ENCODE assay signal across 1 cellular context in the genomic region with DNA sequence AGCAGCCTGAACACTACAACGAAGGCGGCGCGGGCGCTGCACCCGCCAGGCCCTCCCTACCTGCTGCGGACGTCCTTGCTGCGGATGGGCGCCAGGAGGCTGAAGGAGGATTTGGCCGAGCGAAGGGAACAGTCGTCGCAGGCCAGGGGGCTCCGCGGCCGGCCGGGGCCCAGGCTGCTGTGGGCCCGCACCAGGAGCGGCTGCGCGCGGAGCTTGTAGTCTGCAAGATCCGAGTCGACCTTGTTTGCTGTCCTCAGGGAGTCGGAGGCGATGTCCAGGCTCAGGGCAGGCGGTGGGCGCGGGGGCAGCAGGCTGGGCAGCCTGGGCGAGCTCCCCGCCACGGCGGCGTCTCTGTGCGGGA.
TF ChIP-seq lines count a peak whose summit lies in the region.

No MANE protein-coding gene starts in this region.

TF ChIP-seq in HEK293, 187 proteins besides CTCF, POLR2A, EP300 and RAD21 (continued from another document):
- TF ChIP-seq, protein P1, sequence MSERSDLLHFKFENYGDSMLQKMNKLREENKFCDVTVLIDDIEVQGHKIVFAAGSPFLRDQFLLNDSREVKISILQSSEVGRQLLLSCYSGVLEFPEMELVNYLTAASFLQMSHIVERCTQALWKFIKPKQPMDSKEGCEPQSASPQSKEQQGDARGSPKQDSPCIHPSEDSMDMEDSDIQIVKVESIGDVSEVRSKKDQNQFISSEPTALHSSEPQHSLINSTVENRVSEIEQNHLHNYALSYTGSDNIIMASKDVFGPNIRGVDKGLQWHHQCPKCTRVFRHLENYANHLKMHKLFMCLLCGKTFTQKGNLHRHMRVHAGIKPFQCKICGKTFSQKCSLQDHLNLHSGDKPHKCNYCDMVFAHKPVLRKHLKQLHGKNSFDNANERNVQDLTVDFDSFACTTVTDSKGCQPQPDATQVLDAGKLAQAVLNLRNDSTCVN (tag by site-specific recombination; optimal IDR thresholded peaks at IDR 0.05): peak; percentile 30
- TF ChIP-seq ZFP69B (tag by site-specific recombination; IDR thresholded peaks at IDR 0.05) (peak; percentile 46; the same call in 1 of the 2 replicates), ZBTB17 (tag by site-specific recombination; IDR thresholded peaks at IDR 0.05) (peak; percentile 27; the same call in 1 of the 2 replicates)
